2 cellular contexts compared by ENCODE assay signal in the genomic region with DNA sequence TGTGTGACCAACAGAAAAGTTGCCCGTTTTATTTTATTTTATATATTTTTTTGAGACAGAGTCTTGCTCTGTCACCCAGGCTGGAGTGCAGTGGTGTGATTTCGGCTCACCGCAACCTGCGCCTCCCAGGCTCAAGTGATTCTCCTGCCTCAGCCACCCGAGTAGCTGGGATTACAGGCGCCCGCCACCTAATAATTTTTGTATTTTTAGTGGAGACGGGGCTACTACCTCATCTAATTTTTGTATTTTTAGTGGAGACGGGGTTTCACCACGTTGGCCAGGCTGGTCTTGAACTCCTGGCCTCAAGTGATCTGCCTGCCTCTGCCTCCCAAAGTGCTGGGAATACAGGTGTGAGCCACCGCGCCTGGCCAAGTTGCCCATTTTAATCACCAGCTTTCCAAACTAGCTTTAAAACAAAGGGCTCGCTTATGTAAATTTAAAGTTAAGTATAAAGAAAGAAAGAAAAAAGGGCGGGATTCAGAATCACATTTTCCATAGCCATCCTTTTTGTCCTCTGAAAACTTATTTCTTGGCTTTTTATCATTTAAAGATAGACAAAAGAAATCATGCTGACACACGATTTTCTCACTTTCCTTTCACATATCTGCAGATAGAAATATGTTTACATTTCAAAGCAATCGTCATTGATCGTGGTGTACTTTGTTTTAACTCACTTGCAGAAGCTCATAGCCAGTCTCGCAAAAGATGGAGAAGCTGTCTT. TPM values are rescaled to one million over a fixed set of nuclear protein-coding genes. Genes with fewer than 3 reads are reported as not detected.
"Had no signal": no experiment of that assay in that cellular context is flagged by ENCODE, and none has a peak within 500 bp of the region (broad histone marks: within the 10 kb centered on the region; RNA-seq: fewer than 3 reads in every experiment).

No MANE protein-coding gene starts in this region.

RNA-seq across cellular contexts. Expression of a gene that starts 9.9 kb away (rescaled TPM):
- total RNA-seq: activated CD8-positive, alpha-beta T cell treated with anti-CD3 and anti-CD28 coated beads for 36 hours; Right ventricle myocardium superior had no signal
